1 cellular context compared by ENCODE assay signal in genomic region chr15:62465173-62465572, GRCh38.
TF ChIP-seq lines count a peak whose summit lies in the region.

No MANE protein-coding gene starts in this region.

TF ChIP-seq in H1, 55 proteins besides CTCF, POLR2A, EP300 and RAD21:
- no peak for TF ChIP-seq HDAC2 (IDR thresholded peaks at IDR 0.05; ENCODE audit: borderline replicate concordance in 1 of 2, low read depth in 2 of 2, low read length in 2 of 2)
TF ChIP-seq in H1: peak in this region for 0.
